Comparison of ENCODE assay signal across 10 cellular contexts in genomic region chr20:45822863-45823262, GRCh38. TPM values are rescaled to one million over a fixed set of nuclear protein-coding genes. Genes with fewer than 3 reads are reported as not detected.
DNase-seq lines count a peak whose midpoint lies in the region; ATAC-seq and TF ChIP-seq lines count a peak whose summit lies in the region.
"Had no signal": no experiment of that assay in that cellular context is flagged by ENCODE, and none has a peak within 500 bp of the region (broad histone marks: within the 10 kb centered on the region; RNA-seq: fewer than 3 reads in every experiment).

No MANE protein-coding gene starts in this region.

- H3K4me1 ChIP-seq in foreskin keratinocyte, result no peaks in the 10 kb centered on the region
- H3K4me1 ChIP-seq in skeletal muscle satellite cell (ENCODE audit: control insufficient read depth, insufficient read depth, low read length), result peaks cover 39% of the 10 kb centered on the region

- intact Hi-C loops in lower leg skin (cut with DNase I; ENCODE audit: low total_unique reads) (no loop called here), sciatic nerve (cut with DNase I) (loop anchor here (10.0 kb wide), 1 partner anchor 692 kb away; the partner anchor contains the start of gene ZNF334)

- H3K27me3 Mint-ChIP-seq in WTC11 (ENCODE audit: low read depth), result peaks cover 23% of the 10 kb centered on the region

- H3K9me3 Mint-ChIP-seq in WTC11, result no peaks in the 10 kb centered on the region

- H3K4me3 Mint-ChIP-seq in WTC11, result no peak overlapping the region

- no peaks in the 10 kb centered on the region for H3K36me3 Mint-ChIP-seq in WTC11
- H3K36me3 Mint-ChIP-seq: brain had no signal

- H3K4me3 ChIP-seq in skeletal muscle satellite cell (ENCODE audit: low read length) (peak overlapping the region; percentile 48), lower leg skin (ENCODE audit: low read depth, poor library complexity, severe bottlenecking) (no peak overlapping the region)

- no peaks in the 10 kb centered on the region for H3K9me3 ChIP-seq in skeletal muscle satellite cell (replicated peaks; ENCODE audit: low read length)

- CTCF ChIA-PET in WTC11 (lab: Charles Lee), result interaction anchor here (1.6 to 3.3 kb wide), 3 partner anchors 18 to 58 kb away, joined by 6 to 17 read pairs (median 15); no protein-coding TSS in a partner anchor

- TF ChIP-seq CTCF in foreskin keratinocyte (conservative IDR thresholded peaks at IDR 0.05), result no peak
- TF ChIP-seq CTCF in lower leg skin (IDR thresholded peaks at IDR 0.05), result no peak
- no peak for TF ChIP-seq CTCF in WTC11 (IDR thresholded peaks at IDR 0.05)

- H3K27ac ChIP-seq in foreskin keratinocyte, result no peak overlapping the region

- H3K27me3 ChIP-seq in foreskin keratinocyte, result peaks cover 21% of the 10 kb centered on the region
- no peaks in the 10 kb centered on the region for H3K27me3 ChIP-seq in skeletal muscle satellite cell (ENCODE audit: control insufficient read depth, insufficient read depth, low read length)

- ATAC-seq in foreskin keratinocyte (peak; percentile 78), WTC11 (no peak), sciatic nerve (no peak)

- H3K4me1 Mint-ChIP-seq in WTC11, result peaks cover 26% of the 10 kb centered on the region

- peak overlapping the region; percentile 29 for H3K9ac ChIP-seq in skeletal muscle satellite cell (ENCODE audit: low read depth, low read length)

- no peak for TF ChIP-seq POLR2A in lower leg skin (IDR thresholded peaks at IDR 0.05)

- POLR2A ChIA-PET in WTC11 (lab: Charles Lee), result interaction anchor here (1.6 kb wide), 1 partner anchor 68 kb away, joined by 10 read pairs; the partner anchor contains the start of genes CTSA and NEURL2

- 4 to 15% methylated on average over 6 to 20 of the region's 24 CpGs for WGBS in lower leg skin, 2 donors

- H3K36me3 ChIP-seq in skeletal muscle satellite cell (ENCODE audit: insufficient read depth, low read length), result no peaks in the 10 kb centered on the region

- H3K4me2 ChIP-seq in skeletal muscle satellite cell (ENCODE audit: low read length), result peak overlapping the region; percentile 71

- DNase-seq in NCI-H1436 (lab: John Stamatoyannopoulos, UW) (peak; percentile 7), NCI-H1436 treated with DMSO at 0.1 percent for 48 hours (lab: John Stamatoyannopoulos, UW) (no peak), NCI-H524 (lab: John Stamatoyannopoulos, UW) (peak; percentile 23 to 72), foreskin keratinocyte (no peak), lower leg skin (ENCODE audit: low spot score in 2 of 2) (no peak), WTC11 (ENCODE audit: low spot score) (no peak), sciatic nerve (ENCODE audit: low spot score) (no peak)

- no peak overlapping the region for H3K27ac Mint-ChIP-seq in WTC11
- H3K27ac Mint-ChIP-seq: brain had no signal

TF ChIP-seq in WTC11, 78 proteins besides CTCF, POLR2A, EP300 and RAD21:
- TF ChIP-seq, protein P1, sequence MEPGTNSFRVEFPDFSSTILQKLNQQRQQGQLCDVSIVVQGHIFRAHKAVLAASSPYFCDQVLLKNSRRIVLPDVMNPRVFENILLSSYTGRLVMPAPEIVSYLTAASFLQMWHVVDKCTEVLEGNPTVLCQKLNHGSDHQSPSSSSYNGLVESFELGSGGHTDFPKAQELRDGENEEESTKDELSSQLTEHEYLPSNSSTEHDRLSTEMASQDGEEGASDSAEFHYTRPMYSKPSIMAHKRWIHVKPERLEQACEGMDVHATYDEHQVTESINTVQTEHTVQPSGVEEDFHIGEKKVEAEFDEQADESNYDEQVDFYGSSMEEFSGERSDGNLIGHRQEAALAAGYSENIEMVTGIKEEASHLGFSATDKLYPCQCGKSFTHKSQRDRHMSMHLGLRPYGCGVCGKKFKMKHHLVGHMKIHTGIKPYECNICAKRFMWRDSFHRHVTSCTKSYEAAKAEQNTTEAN (CRISPR knock-in tag; IDR thresholded peaks at IDR 0.05), result no peak

RNA-seq across cellular contexts. Expression of gene TNNC2, which starts 4.2 kb away (rescaled TPM):
- total RNA-seq in foreskin keratinocyte, result not detected in 2 replicates
- 0.10 TPM in 1 of 2 replicates, not detected in the other for polyA plus RNA-seq in foreskin keratinocyte
- 6.8 TPM in 1 of 2 replicates, not detected in the other for total RNA-seq in skeletal muscle satellite cell (2012; rRNA removed)
- 10 to 100 TPM in 1 of 4 donors, 1 to 10 TPM in 2, not detected in 1; 1.4 to 10.7 (median 2.6) TPM for total RNA-seq in lower leg skin
- total RNA-seq in WTC11 (2021), result 2.7 to 3.6 TPM (median 3.0 TPM) in 3 replicates
- 0.89 TPM for total RNA-seq in sciatic nerve

RNA-seq across cellular contexts. Expression of gene UBE2C, which starts 10.4 kb away (rescaled TPM):
- total RNA-seq in foreskin keratinocyte (148 and 198 TPM in 2 replicates), lower leg skin (10 to 100 TPM in 2 of 4 donors, 1 to 10 TPM in 2; 1.1 to 24.1 (median 10.2) TPM), WTC11 (2021) (249 to 251 TPM (median 249 TPM) in 3 replicates), sciatic nerve (0.80 TPM)
- 186 and 264 TPM in 2 replicates for polyA plus RNA-seq in foreskin keratinocyte
- total RNA-seq in skeletal muscle satellite cell (2012; rRNA removed), result 15.7 and 30.6 TPM in 2 replicates

RNA-seq across cellular contexts. Expression of gene SNX21, which starts 10.7 kb away (rescaled TPM):
- total RNA-seq in foreskin keratinocyte, result 11.2 and 14.2 TPM in 2 replicates
- polyA plus RNA-seq in foreskin keratinocyte, result 12.0 and 15.5 TPM in 2 replicates
- 56.0 and 70.3 TPM in 2 replicates for total RNA-seq in skeletal muscle satellite cell (2012; rRNA removed)
- total RNA-seq in lower leg skin, result 100 to 1,000 TPM; 159 to 236 (median 203) TPM
- total RNA-seq in WTC11 (2021), result 17.9 to 23.1 TPM (median 21.7 TPM) in 3 replicates
- 52.6 TPM for total RNA-seq in sciatic nerve

RNA-seq across cellular contexts. Expression of gene DNTTIP1, which starts 31.1 kb away (rescaled TPM):
- total RNA-seq in foreskin keratinocyte (31.0 and 36.3 TPM in 2 replicates), lower leg skin (10 to 100 TPM; 24.5 to 62.9 (median 43.5) TPM), WTC11 (2021) (34.2 to 35.7 TPM (median 35.1 TPM) in 3 replicates), sciatic nerve (20.5 TPM)
- polyA plus RNA-seq in foreskin keratinocyte, result 52.3 and 52.4 TPM in 2 replicates
- total RNA-seq in skeletal muscle satellite cell (2012; rRNA removed), result 14.2 and 17.3 TPM in 2 replicates

RNA-seq across cellular contexts. Expression of gene WFDC3, which starts 31.2 kb away (rescaled TPM):
- 0.67 and 1.4 TPM in 2 replicates for total RNA-seq in foreskin keratinocyte
- 1.0 and 2.3 TPM in 2 replicates for polyA plus RNA-seq in foreskin keratinocyte
- total RNA-seq in skeletal muscle satellite cell (2012; rRNA removed), result 0.44 and 1.3 TPM in 2 replicates
- total RNA-seq in lower leg skin, result 10 to 100 TPM in 3 of 4 donors, 1 to 10 TPM in 1; 8.4 to 37.2 (median 21.1) TPM
- not detected in 3 replicates for total RNA-seq in WTC11 (2021)
- total RNA-seq in sciatic nerve, result 1.5 TPM
- total RNA-seq: subcutaneous adipose tissue had no signal

Comparison
In these comparisons a context has a peak if more than half of its experiments do, and no peak if none do; other contexts are left out.
1. DNase-seq: peak in NCI-H1436 (single experiment) and NCI-H524 (2 of 2); none in NCI-H1436 treated with DMSO at 0.1 percent for 48 hours (single experiment), foreskin keratinocyte (0 of 2), lower leg skin (0 of 2), WTC11 (single experiment) and sciatic nerve (single experiment).